In genomic region chr7:116438274-116438673, GRCh38 we compare ENCODE assay signal across 15 cellular contexts.
DNase-seq lines count a peak whose midpoint lies in the region; ATAC-seq, FAIRE-seq and TF ChIP-seq lines count a peak whose summit lies in the region.
"Had no signal": no experiment of that assay in that cellular context is flagged by ENCODE, and none has a peak within 500 bp of the region (broad histone marks: within the 10 kb centered on the region; RNA-seq: fewer than 3 reads in every experiment).

No MANE protein-coding gene starts in this region.

- H3K4me1 ChIP-seq in IMR-90 (ENCODE audit: control insufficient read depth, insufficient read depth, low read length) (peaks cover 8% of the 10 kb centered on the region; the same call in 1 of the 2 replicates), K562 (replicated peaks in 1 of 2; ENCODE audit: control insufficient read depth in 2 of 2, insufficient read depth in 2 of 2, low read length in 2 of 2) (peaks cover 8 to 25% of the 10 kb centered on the region in 2 experiments; a peak in 3 of 5 replicates)
- H3K4me1 ChIP-seq: HAP-1 had no signal

- BruUV-seq in IMR-90 (replicated peaks; lab: Mats Ljungman, UMichigan) (no TSS peak), K562 (replicated peaks; lab: Mats Ljungman, UMichigan) (no TSS peak)

- CTCF ChIA-PET in BJ (lab: Yijun Ruan, JAX) (interaction anchor here (0.7 to 2.3 kb wide), 4 partner anchors 62 to 150 kb away, joined by 3 to 11 read pairs (median 7); no protein-coding TSS in a partner anchor), IMR-90 (lab: Yijun Ruan, JAX) (interaction anchor here (1.0 kb wide), 1 partner anchor 10 kb away, joined by 3 read pairs; no protein-coding TSS in a partner anchor), K562 (lab: Yijun Ruan, JAX; ENCODE audit: low intra/inter-chr PET ratio) (interaction anchor here (1.3 to 1.9 kb wide), 2 partner anchors 88 to 151 kb away, joined by 7 to 11 read pairs; no protein-coding TSS in a partner anchor)

- H2BK15ac ChIP-seq in IMR-90 (ENCODE audit: low read depth, low read length): peak overlapping the region; percentile 94; the same call in 2 of the 3 replicates

- no peaks in the 10 kb centered on the region for H3K27me3 ChIP-seq in BJ (ENCODE audit: control insufficient read depth, insufficient read depth, low read length)
- H3K27me3 ChIP-seq in IMR-90 (ENCODE audit: control insufficient read depth, insufficient read depth, low read length): no peaks in the 10 kb centered on the region
- no peaks in the 10 kb centered on the region; a peak in 1 of 5 replicates for H3K27me3 ChIP-seq in K562 (ENCODE audit: control insufficient read depth in 2 of 2, insufficient read depth in 2 of 2, low read length in 2 of 2)

- H3K18ac ChIP-seq in IMR-90 (ENCODE audit: low read depth, low read length): peak overlapping the region; percentile 75; the same call in 1 of the 2 replicates

- H3K9me1 ChIP-seq in IMR-90 (ENCODE audit: insufficient read depth, low read length) (peaks cover 3% of the 10 kb centered on the region; the same call in 1 of the 2 replicates), K562 (ENCODE audit: control insufficient read depth, insufficient read depth, low read length) (no peaks in the 10 kb centered on the region)

- intact Hi-C loops in IMR-90 (cut with micrococcal nuclease): no loop called here
- intact Hi-C loops in K562 (cut with micrococcal nuclease): loop anchor here (1.0 to 5.0 kb wide), 5 partner anchors 63 to 261 kb away; no protein-coding TSS in a partner anchor

- H3K27ac ChIP-seq in IMR-90 (ENCODE audit: insufficient read depth, low read length): no peak overlapping the region
- H3K27ac ChIP-seq in K562 (ENCODE audit: extremely low read depth, low read depth, low read length): no peak overlapping the region
- H3K27ac ChIP-seq: skin epidermis had no signal

- H2BK5ac ChIP-seq in IMR-90 (ENCODE audit: low read depth, low read length, poor library complexity, severe bottlenecking): peak overlapping the region; percentile 61

- H4K8ac ChIP-seq in IMR-90 (ENCODE audit: low read depth in 2 of 2, low read length in 2 of 2): peak overlapping the region in 1 of 2 experiments; percentile 42; a peak in 1 of 4 replicates

- DNase-seq in BJ (ENCODE audit: low read depth): no peak
- DNase-seq in IMR-90: peak; percentile 18
- DNase-seq in K562 (ENCODE audit: extremely low read depth in 1 of 4, low spot score in 3 of 4): peak in 2 of 4 experiments; percentile 20 to 49
- no peak for DNase-seq in left lobe of liver (ENCODE audit: low spot score)
- DNase-seq in mesenteric fat pad (ENCODE audit: low spot score): no peak
- no peak for DNase-seq in stimulated activated CD4-positive, alpha-beta T cell treated with anti-CD3 and anti-CD28 coated beads, Interleukin-4, amount 100 ng/mL, for 1 hour
- DNase-seq: activated CD4-positive, alpha-beta T cell treated with anti-CD3 and anti-CD28 coated beads, Interleukin-2, amount 50 U/mL, for 1 hour; activated naive CD4-positive, alpha-beta T cell treated with anti-CD3 and anti-CD28 coated beads for 36 hours; NCI-H1092; NCI-H69 had no signal

- H3K4me2 ChIP-seq in IMR-90 (ENCODE audit: low read depth, low read length): no peak overlapping the region
- H3K4me2 ChIP-seq in K562 (ENCODE audit: insufficient read depth, low read length): no peak overlapping the region

- H4K91ac ChIP-seq in IMR-90 (ENCODE audit: insufficient read depth, low read depth, low read length): peak overlapping the region; percentile 75

- no peak for TF ChIP-seq EP300 in K562 (IDR thresholded peaks at IDR 0.05; ENCODE audit: low read length)

- no CpG with 5 or more reads among the region's 2 CpGs for WGBS in IMR-90 (ENCODE audit: extremely low coverage in 2 of 2, insufficient read length in 1 of 2), 2 experiments
- WGBS in K562 (ENCODE audit: insufficient coverage, low coverage, missing lambda C conversion rate): 19% methylated on average over 2 of the region's 2 CpGs

- H2AK5ac ChIP-seq in IMR-90 (ENCODE audit: low read depth, low read length): peak overlapping the region; percentile 86

- TF ChIP-seq POLR2A in IMR-90 (IDR thresholded peaks at IDR 0.05; ENCODE audit: low read depth, low read length) (no peak), K562 (conservative IDR thresholded peaks at IDR 0.05) (no peak)

- no peaks in the 10 kb centered on the region for H3K79me2 ChIP-seq in K562 (ENCODE audit: control insufficient read depth, insufficient read depth, low read length)

- in situ Hi-C loops in IMR-90 (cut with MboI; ENCODE audit: low sequenced_read_pairs) (no loop called here), K562 (cut with MboI) (no loop called here)

- H4K20me1 ChIP-seq in IMR-90 (ENCODE audit: insufficient read depth, low read length): no peaks in the 10 kb centered on the region
- no peaks in the 10 kb centered on the region for H4K20me1 ChIP-seq in K562 (replicated peaks; ENCODE audit: control insufficient read depth, insufficient read depth, low read length)

- H3K4ac ChIP-seq in IMR-90 (ENCODE audit: low read depth, low read length): peak overlapping the region; percentile 76

- H3K4me3 ChIP-seq in BJ (ENCODE audit: low read depth, low read length) (no peak overlapping the region), IMR-90 (ENCODE audit: insufficient read depth, low read depth, low read length) (no peak overlapping the region), K562 (no peak overlapping the region)
- H3K4me3 ChIP-seq: HAP-1, skin epidermis had no signal

- ATAC-seq in IMR-90 (ENCODE audit: low read depth) (no peak), K562 (peak; percentile 79), left lobe of liver (peak; percentile 89), GM21786 (IDR thresholded peaks at IDR 0.05; ENCODE audit: unreplicated experiment) (no peak), HG03196 (IDR thresholded peaks at IDR 0.05; ENCODE audit: unreplicated experiment) (no peak)

- H2AK9ac ChIP-seq in IMR-90 (replicated peaks; ENCODE audit: low read depth, low read length, poor library complexity): no peak overlapping the region

- H2AFZ ChIP-seq in IMR-90 (replicated peaks; ENCODE audit: low read length, poor library complexity): peak overlapping the region; percentile 9
- H2AFZ ChIP-seq in K562 (ENCODE audit: low read depth, low read length): peak overlapping the region; percentile 8; the same call in 1 of the 2 replicates

- peak overlapping the region; percentile 81 for H2BK120ac ChIP-seq in IMR-90 (ENCODE audit: low read depth, low read length)

- H3K9ac ChIP-seq in IMR-90 (ENCODE audit: low read depth, low read length) (no peak overlapping the region), K562 (ENCODE audit: insufficient read depth in 1 of 2, low read depth in 2 of 2, low read length in 2 of 2) (no peak overlapping the region)

- H4K5ac ChIP-seq in IMR-90 (ENCODE audit: low read depth, low read length): peak overlapping the region; percentile 39; the same call in 1 of the 2 replicates

- dilution Hi-C loops in IMR-90 (cut with HindIII; ENCODE audit: low sequenced_read_pairs, unreplicated experiment): no loop called here

- peak overlapping the region; percentile 78 for H2BK20ac ChIP-seq in IMR-90 (ENCODE audit: low read depth, low read length)

- TF ChIP-seq CTCF in BJ (IDR thresholded peaks at IDR 0.05; ENCODE audit: insufficient read depth, low read depth, low read length): 0 out of 2 replicates have a peak, but pooled peaks have one; percentile 13
- TF ChIP-seq CTCF in IMR-90 (conservative IDR thresholded peaks at IDR 0.05; ENCODE audit: low read depth, low read length): no peak
- peak; percentile 32 to 71 (median 50); a peak in 4 of 6 replicates for TF ChIP-seq CTCF in K562 (IDR thresholded peaks at IDR 0.05 in 2 of 3, conservative IDR thresholded peaks at IDR 0.05 in 1 of 3; ENCODE audit: insufficient read depth in 2 of 3, low read depth in 1 of 3, low read length in 3 of 3)

- peak overlapping the region; percentile 21; the same call in 1 of the 2 replicates for H3K14ac ChIP-seq in IMR-90 (replicated peaks; ENCODE audit: low read depth, low read length)

- peak; percentile 25; the same call in 1 of the 2 replicates for TF ChIP-seq RAD21 in IMR-90 (IDR thresholded peaks at IDR 0.05; ENCODE audit: low read length)
- TF ChIP-seq RAD21 in K562 (CRISPR knock-in tag; conservative IDR thresholded peaks at IDR 0.05 in 1 of 2, IDR thresholded peaks at IDR 0.05 in 1 of 2): peak; percentile 70 to 80

- no peak overlapping the region for H3K56ac ChIP-seq in IMR-90 (ENCODE audit: extremely low read depth, insufficient read depth, low read length)

- peak; percentile 32 for FAIRE-seq in K562 (lab: Jason Lieb, UNC)
- FAIRE-seq: urothelium cell line had no signal

- H3K9me3 ChIP-seq in IMR-90 (ENCODE audit: control insufficient read depth, insufficient read depth, low read length) (no peaks in the 10 kb centered on the region), K562 (replicated peaks; ENCODE audit: control insufficient read depth, insufficient read depth, low read depth, low read length) (no peaks in the 10 kb centered on the region)

- H3K79me1 ChIP-seq in IMR-90 (ENCODE audit: low read depth in 1 of 2, low read length in 2 of 2): peaks cover 0 to 3% of the 10 kb centered on the region in 2 experiments; a peak in 1 of 4 replicates

- POLR2A ChIA-PET in BJ (lab: Charles Lee): interaction anchor here (0.6 kb wide), 1 partner anchor 133 kb away, joined by 3 read pairs; no protein-coding TSS in a partner anchor
- POLR2A ChIA-PET in IMR-90 (lab: Charles Lee; ENCODE audit: unreplicated experiment): no interaction called here
- POLR2A ChIA-PET in K562 (lab: Yijun Ruan, JAX): interaction anchor here (0.7 to 1.4 kb wide), 2 partner anchors 9 to 15 kb away, joined by 3 to 5 read pairs; no protein-coding TSS in a partner anchor

- H3K36me3 ChIP-seq in BJ (ENCODE audit: control insufficient read depth, insufficient read depth, low read length): no peaks in the 10 kb centered on the region
- no peaks in the 10 kb centered on the region for H3K36me3 ChIP-seq in IMR-90 (ENCODE audit: control insufficient read depth, insufficient read depth, low read length)
- no peaks in the 10 kb centered on the region for H3K36me3 ChIP-seq in K562 (ENCODE audit: control insufficient read depth, insufficient read depth, low read length)
- H3K36me3 ChIP-seq: HAP-1 had no signal

- H3K23ac ChIP-seq in IMR-90 (ENCODE audit: low read depth, low read length): no peak overlapping the region

TF ChIP-seq in K562, 482 proteins besides CTCF, POLR2A, EP300 and RAD21 (continues in another document):
- TF ChIP-seq SMC3 (conservative IDR thresholded peaks at IDR 0.05; ENCODE audit: insufficient read depth, low read depth, low read length): peak; percentile 38; the same call in 1 of the 2 replicates
- TF ChIP-seq, protein P1, sequence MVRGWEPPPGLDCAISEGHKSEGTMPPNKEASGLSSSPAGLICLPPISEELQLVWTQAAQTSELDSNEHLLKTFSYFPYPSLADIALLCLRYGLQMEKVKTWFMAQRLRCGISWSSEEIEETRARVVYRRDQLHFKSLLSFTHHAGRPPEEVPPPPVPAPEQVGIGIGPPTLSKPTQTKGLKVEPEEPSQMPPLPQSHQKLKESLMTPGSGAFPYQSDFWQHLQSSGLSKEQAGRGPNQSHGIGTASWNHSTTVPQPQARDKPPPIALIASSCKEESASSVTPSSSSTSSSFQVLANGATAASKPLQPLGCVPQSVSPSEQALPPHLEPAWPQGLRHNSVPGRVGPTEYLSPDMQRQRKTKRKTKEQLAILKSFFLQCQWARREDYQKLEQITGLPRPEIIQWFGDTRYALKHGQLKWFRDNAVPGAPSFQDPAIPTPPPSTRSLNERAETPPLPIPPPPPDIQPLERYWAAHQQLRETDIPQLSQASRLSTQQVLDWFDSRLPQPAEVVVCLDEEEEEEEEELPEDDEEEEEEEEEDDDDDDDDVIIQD (CRISPR knock-in tag; IDR thresholded peaks at IDR 0.05): no peak

Comparison
In these comparisons a context has a peak if more than half of its experiments do, and no peak if none do; other contexts are left out.
1. ATAC-seq: peak in K562 (single experiment) and left lobe of liver (single experiment); none in IMR-90 (single experiment), GM21786 (single experiment) and HG03196 (single experiment).